Comparison of ENCODE assay signal across 8 cellular contexts in the genomic region with DNA sequence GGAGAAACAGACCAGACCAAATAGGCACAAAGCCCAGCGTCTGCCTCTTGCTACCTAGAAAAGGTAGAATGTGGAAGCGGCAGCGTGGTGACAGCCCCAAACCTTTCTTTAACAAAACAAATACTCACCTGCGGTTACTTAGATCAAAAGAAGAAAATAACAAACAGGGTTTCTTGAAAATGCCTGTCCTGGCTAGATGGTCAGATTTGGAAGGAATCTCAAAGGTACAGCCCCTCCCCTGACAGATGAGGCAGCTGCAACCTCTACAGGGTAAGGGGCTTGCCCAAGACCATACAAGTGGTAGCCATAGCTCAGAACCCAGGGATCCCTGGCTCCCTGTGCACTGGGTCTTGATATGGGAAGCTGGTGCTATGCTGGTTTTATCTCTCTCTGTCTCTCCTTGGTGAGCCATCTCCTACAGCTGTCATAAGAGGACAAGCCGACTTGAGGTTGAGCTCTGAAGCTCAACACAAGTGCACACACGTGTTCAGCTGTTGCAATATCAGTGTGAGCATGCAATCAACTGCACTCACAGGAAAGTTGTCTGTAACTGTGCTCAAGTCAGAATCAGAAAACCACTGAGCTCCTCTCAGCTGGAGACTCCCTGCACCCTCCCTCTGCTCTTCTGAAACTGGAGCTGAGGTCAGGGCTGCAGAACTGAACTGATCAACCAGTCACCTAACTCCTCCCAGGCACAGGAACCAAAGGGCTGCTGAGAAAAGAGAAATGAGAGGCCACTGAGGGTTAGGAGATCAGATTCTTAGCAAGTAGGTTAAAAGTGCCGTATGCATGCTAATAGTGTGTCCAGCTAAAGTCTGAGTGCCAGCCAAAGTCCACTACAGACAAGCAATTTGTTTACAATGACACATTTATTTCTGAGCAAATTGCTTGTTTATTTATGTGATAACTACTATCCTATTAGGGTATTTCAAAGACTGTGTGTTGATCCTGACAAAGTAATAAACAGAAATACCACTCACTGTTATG. TPM values are rescaled to one million over a fixed set of nuclear protein-coding genes. Genes with fewer than 3 reads are reported as not detected.
DNase-seq lines count a peak whose midpoint lies in the region; ATAC-seq, FAIRE-seq and TF ChIP-seq lines count a peak whose summit lies in the region.

No MANE protein-coding gene starts in this region.

- no peaks in the 10 kb centered on the region for H3K36me3 ChIP-seq in CD4-positive, alpha-beta memory T cell (ENCODE audit: insufficient read depth, low read length)
- H3K36me3 ChIP-seq in HepG2 (replicated peaks in 1 of 2; ENCODE audit: control insufficient read depth in 1 of 2, insufficient read depth in 2 of 2, low read length in 2 of 2), result no peaks in the 10 kb centered on the region

- peak overlapping the region in 1 of 2 donors; percentile 11 for H3K4me3 ChIP-seq in CD4-positive, alpha-beta memory T cell (ENCODE audit: low read length in 2 of 2)
- H3K4me3 ChIP-seq in HepG2 (replicated peaks in 1 of 3; ENCODE audit: insufficient read depth in 1 of 3, low read depth in 2 of 3, low read length in 3 of 3), result peak overlapping the region in 2 of 3 experiments; percentile 1 to 36; a peak in 1 of 6 replicates

- ATAC-seq in GM19397 (IDR thresholded peaks at IDR 0.05; ENCODE audit: unreplicated experiment), result peak; percentile 95
- ATAC-seq in HG03354 (IDR thresholded peaks at IDR 0.05; ENCODE audit: poor library complexity, severe bottlenecking, unreplicated experiment), result peak; percentile 92
- peak; percentile 86 for ATAC-seq in HepG2
- ATAC-seq in foreskin keratinocyte, result no peak

- no peaks in the 10 kb centered on the region for H4K20me1 ChIP-seq in HepG2 (ENCODE audit: insufficient read depth, low read length)

- H3K36me3 Mint-ChIP-seq in CD4-positive, alpha-beta memory T cell, result no peaks in the 10 kb centered on the region
- H3K36me3 Mint-ChIP-seq in activated CD4-positive, alpha-beta T cell treated with anti-CD3 and anti-CD28 coated beads, Interleukin-2, amount 10 ng/mL, durations not matched to agents 24 days and 14 days (ENCODE audit: low read depth), result no peaks in the 10 kb centered on the region

- CTCF ChIA-PET in CD4-positive, alpha-beta memory T cell (lab: Charles Lee; ENCODE audit: partially characterized antibody), result interaction anchor here (0.6 to 2.5 kb wide), 21 partner anchors 9 to 126 kb away, joined by 3 to 14 read pairs (median 4); a partner anchor contains a TSS
- CTCF ChIA-PET in HepG2 (lab: Yijun Ruan, JAX; ENCODE audit: low intra/inter-chr PET ratio, low total read pairs), result interaction anchor here (0.6 kb wide), 1 partner anchor 33 kb away, joined by 3 read pairs; no protein-coding TSS in a partner anchor

- H3K27ac ChIP-seq in CD4-positive, alpha-beta memory T cell (ENCODE audit: low read depth, low read length), result peak overlapping the region; percentile 25
- peak overlapping the region; percentile 49 for H3K27ac ChIP-seq in HepG2 (ENCODE audit: extremely low read length, insufficient read depth, low read length)
- no peak overlapping the region for H3K27ac ChIP-seq in foreskin keratinocyte

- no peak overlapping the region for H3K9ac ChIP-seq in HepG2 (ENCODE audit: insufficient read depth, low read depth, low read length)

- no peak overlapping the region for H2AFZ ChIP-seq in HepG2 (ENCODE audit: low read length)

- peak overlapping the region in 7 of 8 donors; percentile 59 to 85 (median 83) for H3K4me3 Mint-ChIP-seq in CD4-positive, alpha-beta memory T cell
- H3K4me3 Mint-ChIP-seq in activated CD4-positive, alpha-beta T cell treated with anti-CD3 and anti-CD28 coated beads, Interleukin-2, amount 10 ng/mL, durations not matched to agents 24 days and 14 days, result peak overlapping the region; percentile 75

- H3K9me3 Mint-ChIP-seq in CD4-positive, alpha-beta memory T cell, result peaks cover 0 to 2% (median 0%) of the 10 kb centered on the region in 8 donors
- no peaks in the 10 kb centered on the region for H3K9me3 Mint-ChIP-seq in activated CD4-positive, alpha-beta T cell treated with anti-CD3 and anti-CD28 coated beads, Interleukin-2, amount 10 ng/mL, durations not matched to agents 24 days and 14 days

- POLR2A ChIA-PET in CD4-positive, alpha-beta memory T cell (lab: Charles Lee; ENCODE audit: partially characterized antibody), result interaction anchor here (0.6 to 19.8 kb wide), 13 partner anchors 10 to 125 kb away, joined by 3 to 620 read pairs (median 6); a partner anchor contains a TSS
- POLR2A ChIA-PET in HepG2 (lab: Yijun Ruan, JAX), result interaction anchor here (0.6 to 7.6 kb wide), 14 partner anchors 8 to 468 kb away, joined by 3 to 40 read pairs (median 5); a partner anchor contains a TSS

- no TSS peak for BruUV-seq in HepG2 (replicated peaks; lab: Mats Ljungman, UMichigan)

- WGBS in HepG2 (ENCODE audit: low lambda C conversion rate), result 2% methylated on average over 7 of the region's 7 CpGs

- in situ Hi-C loops in HepG2 (cut with HindIII; ENCODE audit: extremely low pct_ligation_motif_present, low pct_unique_long_range_greater_than_20kb), result no loop called here

- TF ChIP-seq EP300 in HepG2 (IDR thresholded peaks at IDR 0.05; ENCODE audit: low read depth in 2 of 2, low read length in 2 of 2) (peak in 1 of 2 experiments; percentile 46; a peak in 2 of 4 replicates), HepG2 (CRISPR knock-in tag; IDR thresholded peaks at IDR 0.05; ENCODE audit: borderline replicate concordance) (0 out of 2 replicates have a peak, but pooled peaks have one; percentile 52)

- H3K9me3 ChIP-seq in CD4-positive, alpha-beta memory T cell (ENCODE audit: control insufficient read depth in 1 of 2, low read length in 2 of 2), result no peaks in the 10 kb centered on the region
- H3K9me3 ChIP-seq in HepG2 (ENCODE audit: low read length), result no peaks in the 10 kb centered on the region

- peak overlapping the region; percentile 72 for H3K4me2 ChIP-seq in HepG2 (ENCODE audit: low read depth, low read length)

- H3K27me3 Mint-ChIP-seq in CD4-positive, alpha-beta memory T cell, result no peaks in the 10 kb centered on the region
- no peaks in the 10 kb centered on the region for H3K27me3 Mint-ChIP-seq in activated CD4-positive, alpha-beta T cell treated with anti-CD3 and anti-CD28 coated beads, Interleukin-2, amount 10 ng/mL, durations not matched to agents 24 days and 14 days

- intact Hi-C loops in CD4-positive, alpha-beta memory T cell (cut with micrococcal nuclease), result loop anchor here (1.0 kb wide), 1 partner anchor 18 kb away; no protein-coding TSS in a partner anchor
- intact Hi-C loops in activated CD4-positive, alpha-beta T cell treated with anti-CD3 and anti-CD28 coated beads, Interleukin-2, amount 10 ng/mL, durations not matched to agents 24 days and 14 days (cut with micrococcal nuclease), result loop anchor here (1.0 to 2.0 kb wide), 3 partner anchors 18 to 54 kb away; no protein-coding TSS in a partner anchor
- intact Hi-C loops in HepG2 (cut with micrococcal nuclease; ENCODE audit: unreplicated experiment), result no loop called here

- H3K79me2 ChIP-seq in HepG2 (ENCODE audit: insufficient read depth, low read length), result no peaks in the 10 kb centered on the region

- no peak for TF ChIP-seq POLR2A in HepG2 (IDR thresholded peaks at IDR 0.05; ENCODE audit: insufficient read depth in 1 of 2, low read depth in 2 of 2, low read length in 2 of 2)

- peak; percentile 10; the same call in 1 of the 2 replicates for TF ChIP-seq RAD21 in HepG2 (CRISPR knock-in tag; IDR thresholded peaks at IDR 0.05)

- H3K4me1 Mint-ChIP-seq in CD4-positive, alpha-beta memory T cell, result peaks cover 18 to 81% (median 50%) of the 10 kb centered on the region in 4 donors
- peaks cover 69% of the 10 kb centered on the region for H3K4me1 Mint-ChIP-seq in activated CD4-positive, alpha-beta T cell treated with anti-CD3 and anti-CD28 coated beads, Interleukin-2, amount 10 ng/mL, durations not matched to agents 24 days and 14 days

- H3K4me1 ChIP-seq in CD4-positive, alpha-beta memory T cell (ENCODE audit: insufficient read depth, low read length), result peaks cover 67% of the 10 kb centered on the region
- H3K4me1 ChIP-seq in HepG2 (ENCODE audit: insufficient read depth, low read length), result peaks cover 64% of the 10 kb centered on the region
- no peaks in the 10 kb centered on the region for H3K4me1 ChIP-seq in foreskin keratinocyte

- peak; percentile 47 to 61 (median 58) for DNase-seq in CD4-positive, alpha-beta memory T cell
- DNase-seq in activated CD4-positive, alpha-beta T cell treated with anti-CD3 and anti-CD28 coated beads, Interleukin-2, amount 10 ng/mL, durations not matched to agents 24 days and 14 days, result peak; percentile 94
- peak; percentile 67 for DNase-seq in HepG2 (ENCODE audit: low spot score)
- no peak for DNase-seq in foreskin keratinocyte
- no peak for DNase-seq in 8988T
- no peak for DNase-seq in NCI-H187 treated with DMSO at 0.1 percent for 48 hours (lab: John Stamatoyannopoulos, UW)

- no peaks in the 10 kb centered on the region for H3K27me3 ChIP-seq in CD4-positive, alpha-beta memory T cell (ENCODE audit: insufficient read depth, low read length)
- H3K27me3 ChIP-seq in HepG2 (ENCODE audit: control insufficient read depth in 1 of 2, insufficient read depth in 2 of 2, low read length in 2 of 2) (peaks cover 4 to 30% of the 10 kb centered on the region in 2 experiments; a peak in 4 of 5 replicates), foreskin keratinocyte (peaks cover 59% of the 10 kb centered on the region)

- peak; percentile 75 for FAIRE-seq in HepG2 (lab: Jason Lieb, UNC)

- H3K27ac Mint-ChIP-seq in CD4-positive, alpha-beta memory T cell, result peak overlapping the region; percentile 71 to 94 (median 91)
- H3K27ac Mint-ChIP-seq in activated CD4-positive, alpha-beta T cell treated with anti-CD3 and anti-CD28 coated beads, Interleukin-2, amount 10 ng/mL, durations not matched to agents 24 days and 14 days, result peak overlapping the region; percentile 83

- TF ChIP-seq CTCF in HepG2 (CRISPR knock-in tag; IDR thresholded peaks at IDR 0.05) (no peak), foreskin keratinocyte (conservative IDR thresholded peaks at IDR 0.05) (no peak)

RNA-seq across cellular contexts. Expression of a gene that starts 6.1 kb away (rescaled TPM):
- 10 to 100 TPM; 19.5 to 22.5 TPM for total RNA-seq in CD4-positive, alpha-beta memory T cell
- polyA plus RNA-seq in CD4-positive, alpha-beta memory T cell, result 10 to 100 TPM in 1 of 2 donors, 1 to 10 TPM in 1; 4.0 to 20.5 TPM
- 35.0 and 42.4 TPM in 2 replicates for total RNA-seq in activated CD4-positive, alpha-beta T cell treated with anti-CD3 and anti-CD28 coated beads, Interleukin-2, amount 10 ng/mL, durations not matched to agents 24 days and 14 days
- total RNA-seq in HepG2 (2016; rRNA removed; fragmentation: Illumina TruSeq; extraction: Trizol) (1.4 and 1.5 TPM in 2 replicates), foreskin keratinocyte (not detected in 2 replicates)
- total RNA-seq in HepG2 (2016; cell fraction: cytosol; rRNA removed; fragmentation: Illumina TruSeq; extraction: Trizol; ENCODE audit: low read depth), result 1.0 and 1.9 TPM in 2 replicates
- 1.5 and 2.1 TPM in 2 replicates for total RNA-seq in HepG2 (2016; cell fraction: insoluble cytoplasmic fraction; rRNA removed; fragmentation: Illumina TruSeq; extraction: Trizol)
- total RNA-seq in HepG2 (2016; cell fraction: membrane; rRNA removed; fragmentation: Illumina TruSeq; extraction: Trizol), result 3.1 and 3.6 TPM in 2 replicates
- total RNA-seq in HepG2 (2016; cell fraction: nucleus; rRNA removed; fragmentation: Illumina TruSeq; extraction: Trizol), result 1.0 and 2.8 TPM in 2 replicates
- polyA plus RNA-seq in HepG2 (2011; rRNA removed) (0.44 and 0.82 TPM in 2 replicates), foreskin keratinocyte (0.01 TPM in 1 of 2 replicates, not detected in the other)
- 0.52 and 0.71 TPM in 2 replicates for polyA plus RNA-seq in HepG2 (2011; cell fraction: cytosol; rRNA removed)
- 0.42 TPM in 2 replicates for polyA plus RNA-seq in HepG2 (2011; cell fraction: nucleus; rRNA removed)
- polyA plus RNA-seq in HepG2 (2012), result 0.86 and 1.1 TPM in 2 replicates
- polyA plus RNA-seq in HepG2 (2016; cell fraction: cytosol; fragmentation: Illumina TruSeq; extraction: Trizol; ENCODE audit: low read depth), result 1.7 and 2.0 TPM in 2 replicates
- 1.9 and 2.1 TPM in 2 replicates for polyA plus RNA-seq in HepG2 (2016; cell fraction: insoluble cytoplasmic fraction; fragmentation: Illumina TruSeq; extraction: Trizol; ENCODE audit: low read depth)
- 3.0 and 5.1 TPM in 2 replicates for polyA plus RNA-seq in HepG2 (2016; cell fraction: membrane; fragmentation: Illumina TruSeq; extraction: Trizol; ENCODE audit: low read depth)
- polyA plus RNA-seq in HepG2 (2016; cell fraction: nucleus; fragmentation: Illumina TruSeq; extraction: Trizol; ENCODE audit: insufficient read depth, low read depth), result 1.8 and 3.8 TPM in 2 replicates
- 0.66 and 3.2 TPM in 2 replicates for polyA minus RNA-seq in HepG2 (2011; rRNA and poly(A)+ RNA removed; ENCODE audit: low replicate concordance)
- 0.79 and 1.5 TPM in 2 replicates for polyA minus RNA-seq in HepG2 (2011; cell fraction: cytosol; rRNA and poly(A)+ RNA removed)
- 0.77 and 0.99 TPM in 2 replicates for polyA minus RNA-seq in HepG2 (2011; cell fraction: nucleus; rRNA and poly(A)+ RNA removed)

RNA-seq across cellular contexts. Expression of a gene that starts 18.8 kb away (rescaled TPM):
- total RNA-seq in CD4-positive, alpha-beta memory T cell, result 100 to 1,000 TPM; 101 to 103 TPM
- polyA plus RNA-seq in CD4-positive, alpha-beta memory T cell, result 10 to 100 TPM in 1 of 2 donors, 1 to 10 TPM in 1; 6.2 to 11.1 TPM
- total RNA-seq in activated CD4-positive, alpha-beta T cell treated with anti-CD3 and anti-CD28 coated beads, Interleukin-2, amount 10 ng/mL, durations not matched to agents 24 days and 14 days, result 184 and 189 TPM in 2 replicates
- 3.3 and 5.3 TPM in 2 replicates for total RNA-seq in HepG2 (2016; rRNA removed; fragmentation: Illumina TruSeq; extraction: Trizol)
- total RNA-seq in HepG2 (2016; cell fraction: cytosol; rRNA removed; fragmentation: Illumina TruSeq; extraction: Trizol; ENCODE audit: low read depth), result 6.8 and 10.0 TPM in 2 replicates
- total RNA-seq in HepG2 (2016; cell fraction: insoluble cytoplasmic fraction; rRNA removed; fragmentation: Illumina TruSeq; extraction: Trizol), result 4.4 and 4.5 TPM in 2 replicates
- total RNA-seq in HepG2 (2016; cell fraction: membrane; rRNA removed; fragmentation: Illumina TruSeq; extraction: Trizol), result 9.1 and 9.4 TPM in 2 replicates
- total RNA-seq in HepG2 (2016; cell fraction: nucleus; rRNA removed; fragmentation: Illumina TruSeq; extraction: Trizol), result 2.6 and 3.2 TPM in 2 replicates
- 50.5 and 89.7 TPM in 2 replicates for polyA plus RNA-seq in HepG2 (2011; rRNA removed)
- polyA plus RNA-seq in HepG2 (2011; cell fraction: cytosol; rRNA removed), result 14.6 and 28.0 TPM in 2 replicates
- polyA plus RNA-seq in HepG2 (2011; cell fraction: nucleus; rRNA removed), result 19.7 and 23.1 TPM in 2 replicates
- polyA plus RNA-seq in HepG2 (2012), result 16.6 and 21.8 TPM in 2 replicates
- 26.5 and 33.4 TPM in 2 replicates for polyA plus RNA-seq in HepG2 (2016; cell fraction: cytosol; fragmentation: Illumina TruSeq; extraction: Trizol; ENCODE audit: low read depth)
- 15.4 and 17.2 TPM in 2 replicates for polyA plus RNA-seq in HepG2 (2016; cell fraction: insoluble cytoplasmic fraction; fragmentation: Illumina TruSeq; extraction: Trizol; ENCODE audit: low read depth)
- 28.1 and 30.3 TPM in 2 replicates for polyA plus RNA-seq in HepG2 (2016; cell fraction: membrane; fragmentation: Illumina TruSeq; extraction: Trizol; ENCODE audit: low read depth)
- polyA plus RNA-seq in HepG2 (2016; cell fraction: nucleus; fragmentation: Illumina TruSeq; extraction: Trizol; ENCODE audit: insufficient read depth, low read depth), result 8.4 and 13.3 TPM in 2 replicates
- 24.6 and 37.9 TPM in 2 replicates for polyA minus RNA-seq in HepG2 (2011; rRNA and poly(A)+ RNA removed; ENCODE audit: low replicate concordance)
- polyA minus RNA-seq in HepG2 (2011; cell fraction: cytosol; rRNA and poly(A)+ RNA removed), result 14.7 and 29.2 TPM in 2 replicates
- 4.2 and 7.1 TPM in 2 replicates for polyA minus RNA-seq in HepG2 (2011; cell fraction: nucleus; rRNA and poly(A)+ RNA removed)
- total RNA-seq in foreskin keratinocyte, result 40.8 and 47.1 TPM in 2 replicates
- 85.6 and 89.8 TPM in 2 replicates for polyA plus RNA-seq in foreskin keratinocyte

Comparison
In these comparisons a context has a peak if more than half of its experiments do, and no peak if none do; other contexts are left out.
1. DNase-seq: peak in CD4-positive, alpha-beta memory T cell (5 of 5), activated CD4-positive, alpha-beta T cell treated with anti-CD3 and anti-CD28 coated beads, Interleukin-2, amount 10 ng/mL, durations not matched to agents 24 days and 14 days (single experiment) and HepG2 (single experiment); none in foreskin keratinocyte (0 of 2), 8988T (single experiment) and NCI-H187 treated with DMSO at 0.1 percent for 48 hours (single experiment).